1 cellular context compared by ENCODE assay signal in genomic region chr11:6667733-6668374, GRCh38.
TF ChIP-seq lines count a peak whose summit lies in the region.

No MANE protein-coding gene starts in this region.

TF ChIP-seq in IMR-90, 13 proteins besides CTCF, POLR2A, EP300 and RAD21:
- peak; percentile 40 for TF ChIP-seq SMC3 (IDR thresholded peaks at IDR 0.05; ENCODE audit: low read depth, low read length)
- no peak for TF ChIP-seq MAZ (IDR thresholded peaks at IDR 0.05; ENCODE audit: borderline replicate concordance, low read depth, low read length)
